In the genomic region with DNA sequence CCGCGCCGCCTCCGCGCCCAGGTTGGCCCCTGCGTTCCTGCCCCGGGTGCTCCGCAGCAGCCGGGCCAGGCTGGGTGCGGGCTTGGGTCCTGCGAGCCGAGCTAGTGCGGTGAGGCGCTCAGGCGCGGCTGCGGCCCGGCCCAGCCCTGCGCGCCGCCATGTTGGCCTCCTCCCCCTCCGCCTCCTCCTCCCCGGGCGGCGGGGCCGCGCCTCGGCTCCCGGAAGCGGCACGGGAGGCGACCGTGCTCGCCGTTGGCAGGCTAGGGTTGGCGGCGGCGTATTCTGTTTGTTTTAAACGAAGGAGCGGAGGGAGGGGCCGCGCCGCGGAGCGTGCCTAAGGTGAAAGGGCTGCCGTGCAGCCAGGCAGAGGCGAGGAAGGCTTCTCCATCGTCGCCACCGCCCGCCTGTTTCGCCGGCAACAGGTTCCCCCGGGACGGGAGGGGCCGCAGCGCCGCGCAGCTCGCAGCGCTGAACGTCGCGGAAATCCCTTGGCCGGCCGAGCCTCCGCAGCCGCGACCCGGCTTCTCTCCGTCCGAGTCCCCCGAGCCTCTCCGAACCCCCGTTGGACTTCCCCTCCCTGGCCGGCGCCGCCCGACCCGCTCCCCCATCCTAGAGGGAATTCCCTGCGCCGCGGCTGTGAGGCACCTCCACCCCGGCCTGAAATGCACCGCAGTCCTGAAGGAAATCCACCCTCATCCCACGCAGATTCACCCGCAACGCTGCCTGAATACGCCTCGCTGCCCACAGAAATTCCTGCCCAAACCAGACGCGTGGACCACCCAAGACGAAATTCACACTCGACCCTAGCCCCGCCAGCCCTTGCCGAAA, we compare ENCODE assay signal across 1 cellular context.
A peak's percentile ranks its signal among the peaks of the same experiment; 100 is the strongest.
TF ChIP-seq lines count a peak whose summit lies in the region.

A gene with protein sequence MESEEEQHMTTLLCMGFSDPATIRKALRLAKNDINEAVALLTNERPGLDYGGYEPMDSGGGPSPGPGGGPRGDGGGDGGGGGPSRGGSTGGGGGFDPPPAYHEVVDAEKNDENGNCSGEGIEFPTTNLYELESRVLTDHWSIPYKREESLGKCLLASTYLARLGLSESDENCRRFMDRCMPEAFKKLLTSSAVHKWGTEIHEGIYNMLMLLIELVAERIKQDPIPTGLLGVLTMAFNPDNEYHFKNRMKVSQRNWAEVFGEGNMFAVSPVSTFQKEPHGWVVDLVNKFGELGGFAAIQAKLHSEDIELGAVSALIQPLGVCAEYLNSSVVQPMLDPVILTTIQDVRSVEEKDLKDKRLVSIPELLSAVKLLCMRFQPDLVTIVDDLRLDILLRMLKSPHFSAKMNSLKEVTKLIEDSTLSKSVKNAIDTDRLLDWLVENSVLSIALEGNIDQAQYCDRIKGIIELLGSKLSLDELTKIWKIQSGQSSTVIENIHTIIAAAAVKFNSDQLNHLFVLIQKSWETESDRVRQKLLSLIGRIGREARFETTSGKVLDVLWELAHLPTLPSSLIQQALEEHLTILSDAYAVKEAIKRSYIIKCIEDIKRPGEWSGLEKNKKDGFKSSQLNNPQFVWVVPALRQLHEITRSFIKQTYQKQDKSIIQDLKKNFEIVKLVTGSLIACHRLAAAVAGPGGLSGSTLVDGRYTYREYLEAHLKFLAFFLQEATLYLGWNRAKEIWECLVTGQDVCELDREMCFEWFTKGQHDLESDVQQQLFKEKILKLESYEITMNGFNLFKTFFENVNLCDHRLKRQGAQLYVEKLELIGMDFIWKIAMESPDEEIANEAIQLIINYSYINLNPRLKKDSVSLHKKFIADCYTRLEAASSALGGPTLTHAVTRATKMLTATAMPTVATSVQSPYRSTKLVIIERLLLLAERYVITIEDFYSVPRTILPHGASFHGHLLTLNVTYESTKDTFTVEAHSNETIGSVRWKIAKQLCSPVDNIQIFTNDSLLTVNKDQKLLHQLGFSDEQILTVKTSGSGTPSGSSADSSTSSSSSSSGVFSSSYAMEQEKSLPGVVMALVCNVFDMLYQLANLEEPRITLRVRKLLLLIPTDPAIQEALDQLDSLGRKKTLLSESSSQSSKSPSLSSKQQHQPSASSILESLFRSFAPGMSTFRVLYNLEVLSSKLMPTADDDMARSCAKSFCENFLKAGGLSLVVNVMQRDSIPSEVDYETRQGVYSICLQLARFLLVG (N-terminal part only) (minus strand): TSS at position 171 of the 828 bp plus-strand sequence. CDS start 251 bp downstream, outside the sequence.

TF ChIP-seq in K562, 482 proteins besides CTCF, POLR2A, EP300 and RAD21 (continued from another document and continues in another):
- TF ChIP-seq, protein P1, sequence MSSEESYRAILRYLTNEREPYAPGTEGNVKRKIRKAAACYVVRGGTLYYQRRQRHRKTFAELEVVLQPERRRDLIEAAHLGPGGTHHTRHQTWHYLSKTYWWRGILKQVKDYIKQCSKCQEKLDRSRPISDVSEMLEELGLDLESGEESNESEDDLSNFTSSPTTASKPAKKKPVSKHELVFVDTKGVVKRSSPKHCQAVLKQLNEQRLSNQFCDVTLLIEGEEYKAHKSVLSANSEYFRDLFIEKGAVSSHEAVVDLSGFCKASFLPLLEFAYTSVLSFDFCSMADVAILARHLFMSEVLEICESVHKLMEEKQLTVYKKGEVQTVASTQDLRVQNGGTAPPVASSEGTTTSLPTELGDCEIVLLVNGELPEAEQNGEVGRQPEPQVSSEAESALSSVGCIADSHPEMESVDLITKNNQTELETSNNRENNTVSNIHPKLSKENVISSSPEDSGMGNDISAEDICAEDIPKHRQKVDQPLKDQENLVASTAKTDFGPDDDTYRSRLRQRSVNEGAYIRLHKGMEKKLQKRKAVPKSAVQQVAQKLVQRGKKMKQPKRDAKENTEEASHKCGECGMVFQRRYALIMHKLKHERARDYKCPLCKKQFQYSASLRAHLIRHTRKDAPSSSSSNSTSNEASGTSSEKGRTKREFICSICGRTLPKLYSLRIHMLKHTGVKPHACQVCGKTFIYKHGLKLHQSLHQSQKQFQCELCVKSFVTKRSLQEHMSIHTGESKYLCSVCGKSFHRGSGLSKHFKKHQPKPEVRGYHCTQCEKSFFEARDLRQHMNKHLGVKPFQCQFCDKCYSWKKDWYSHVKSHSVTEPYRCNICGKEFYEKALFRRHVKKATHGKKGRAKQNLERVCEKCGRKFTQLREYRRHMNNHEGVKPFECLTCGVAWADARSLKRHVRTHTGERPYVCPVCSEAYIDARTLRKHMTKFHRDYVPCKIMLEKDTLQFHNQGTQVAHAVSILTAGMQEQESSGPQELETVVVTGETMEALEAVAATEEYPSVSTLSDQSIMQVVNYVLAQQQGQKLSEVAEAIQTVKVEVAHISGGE (CRISPR knock-in tag; IDR thresholded peaks at IDR 0.05) = peak in 1 of 3 experiments; percentile 40; a peak in 1 of 6 replicates
- TF ChIP-seq, protein P2, sequence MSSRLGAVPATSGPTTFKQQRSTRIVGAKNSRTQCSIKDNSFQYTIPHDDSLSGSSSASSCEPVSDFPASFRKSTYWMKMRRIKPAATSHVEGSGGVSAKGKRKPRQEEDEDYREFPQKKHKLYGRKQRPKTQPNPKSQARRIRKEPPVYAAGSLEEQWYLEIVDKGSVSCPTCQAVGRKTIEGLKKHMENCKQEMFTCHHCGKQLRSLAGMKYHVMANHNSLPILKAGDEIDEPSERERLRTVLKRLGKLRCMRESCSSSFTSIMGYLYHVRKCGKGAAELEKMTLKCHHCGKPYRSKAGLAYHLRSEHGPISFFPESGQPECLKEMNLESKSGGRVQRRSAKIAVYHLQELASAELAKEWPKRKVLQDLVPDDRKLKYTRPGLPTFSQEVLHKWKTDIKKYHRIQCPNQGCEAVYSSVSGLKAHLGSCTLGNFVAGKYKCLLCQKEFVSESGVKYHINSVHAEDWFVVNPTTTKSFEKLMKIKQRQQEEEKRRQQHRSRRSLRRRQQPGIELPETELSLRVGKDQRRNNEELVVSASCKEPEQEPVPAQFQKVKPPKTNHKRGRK (tag; IDR thresholded peaks at IDR 0.05) = no peak
- TF ChIP-seq, protein P3, sequence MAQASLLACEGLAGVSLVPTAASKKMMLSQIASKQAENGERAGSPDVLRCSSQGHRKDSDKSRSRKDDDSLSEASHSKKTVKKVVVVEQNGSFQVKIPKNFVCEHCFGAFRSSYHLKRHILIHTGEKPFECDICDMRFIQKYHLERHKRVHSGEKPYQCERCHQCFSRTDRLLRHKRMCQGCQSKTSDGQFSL (CRISPR knock-in tag; IDR thresholded peaks at IDR 0.05) = no peak
- TF ChIP-seq, protein P3 (tag; IDR thresholded peaks at IDR 0.05) = no peak
- TF ChIP-seq, protein P4, sequence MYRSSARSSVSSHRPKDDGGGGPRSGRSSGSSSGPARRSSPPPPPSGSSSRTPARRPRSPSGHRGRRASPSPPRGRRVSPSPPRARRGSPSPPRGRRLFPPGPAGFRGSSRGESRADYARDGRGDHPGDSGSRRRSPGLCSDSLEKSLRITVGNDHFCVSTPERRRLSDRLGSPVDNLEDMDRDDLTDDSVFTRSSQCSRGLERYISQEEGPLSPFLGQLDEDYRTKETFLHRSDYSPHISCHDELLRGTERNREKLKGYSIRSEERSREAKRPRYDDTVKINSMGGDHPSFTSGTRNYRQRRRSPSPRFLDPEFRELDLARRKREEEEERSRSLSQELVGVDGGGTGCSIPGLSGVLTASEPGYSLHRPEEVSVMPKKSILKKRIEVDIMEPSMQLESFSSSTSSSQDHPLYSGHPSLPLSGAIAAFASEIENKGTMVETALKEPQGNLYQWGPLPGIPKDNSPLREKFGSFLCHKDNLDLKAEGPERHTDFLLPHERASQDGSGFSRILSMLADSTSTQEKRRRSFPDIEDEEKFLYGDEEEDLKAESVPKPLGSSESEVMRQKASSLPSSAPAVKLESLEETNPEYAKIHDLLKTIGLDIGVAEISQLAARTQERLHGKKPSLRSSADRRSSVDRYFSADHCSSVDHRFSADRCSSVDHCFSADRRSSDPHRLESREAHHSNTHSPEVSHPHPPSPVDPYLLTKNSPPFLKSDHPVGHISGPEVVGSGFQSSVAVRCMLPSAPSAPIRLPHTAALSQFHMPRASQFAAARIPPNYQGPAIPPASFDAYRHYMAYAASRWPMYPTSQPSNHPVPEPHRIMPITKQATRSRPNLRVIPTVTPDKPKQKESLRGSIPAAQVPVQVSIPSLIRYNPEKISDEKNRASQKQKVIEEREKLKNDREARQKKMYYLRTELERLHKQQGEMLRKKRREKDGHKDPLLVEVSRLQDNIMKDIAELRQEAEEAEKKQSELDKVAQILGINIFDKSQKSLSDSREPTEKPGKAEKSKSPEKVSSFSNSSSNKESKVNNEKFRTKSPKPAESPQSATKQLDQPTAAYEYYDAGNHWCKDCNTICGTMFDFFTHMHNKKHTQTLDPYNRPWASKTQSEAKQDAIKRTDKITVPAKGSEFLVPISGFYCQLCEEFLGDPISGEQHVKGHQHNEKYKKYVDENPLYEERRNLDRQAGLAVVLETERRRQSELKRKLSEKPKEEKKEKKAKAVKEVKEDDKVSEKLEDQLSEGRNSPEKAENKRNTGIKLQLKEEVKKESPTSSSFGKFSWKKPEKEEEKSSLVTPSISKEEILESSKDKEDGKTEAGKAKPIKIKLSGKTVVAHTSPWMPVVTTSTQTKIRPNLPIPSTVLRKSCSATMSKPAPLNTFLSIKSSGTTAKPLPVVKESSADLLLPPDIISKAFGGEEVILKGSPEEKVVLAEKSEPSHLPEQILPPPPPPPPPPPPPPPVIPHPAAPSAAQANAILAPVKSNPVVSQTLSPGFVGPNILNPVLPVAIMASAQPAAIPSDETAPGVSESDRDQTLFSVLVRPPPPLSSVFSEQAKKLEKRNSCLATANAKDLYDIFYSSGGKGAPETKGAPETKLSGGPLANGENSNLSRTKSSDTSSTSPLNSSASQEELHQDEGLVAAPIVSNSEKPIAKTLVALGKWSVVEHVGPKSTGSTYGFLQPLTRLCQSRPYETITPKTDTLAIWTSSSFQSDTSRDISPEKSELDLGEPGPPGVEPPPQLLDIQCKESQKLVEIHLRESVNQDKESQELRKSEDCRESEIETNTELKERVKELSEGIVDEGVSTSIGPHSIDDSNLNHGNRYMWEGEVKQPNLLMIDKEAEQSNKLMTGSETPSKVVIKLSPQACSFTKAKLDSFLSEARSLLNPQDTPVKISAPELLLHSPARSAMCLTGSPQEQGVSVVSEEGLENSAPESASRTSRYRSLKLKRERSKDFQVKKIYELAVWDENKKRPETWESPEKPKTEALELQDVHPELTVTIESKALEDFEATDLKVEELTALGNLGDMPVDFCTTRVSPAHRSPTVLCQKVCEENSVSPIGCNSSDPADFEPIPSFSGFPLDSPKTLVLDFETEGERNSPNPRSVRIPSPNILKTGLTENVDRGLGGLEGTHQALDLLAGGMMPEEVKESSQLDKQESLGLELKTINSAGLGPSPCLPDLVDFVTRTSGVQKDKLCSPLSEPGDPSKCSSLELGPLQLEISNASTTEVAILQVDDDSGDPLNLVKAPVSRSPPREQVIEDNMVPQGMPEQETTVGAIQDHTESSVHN (IDR thresholded peaks at IDR 0.05; ENCODE audit: borderline replicate concordance in 1 of 2, low read depth in 1 of 2) = no peak
- TF ChIP-seq DPF2 (IDR thresholded peaks at IDR 0.05) (no peak), JUN (IDR thresholded peaks at IDR 0.05; ENCODE audit: borderline replicate concordance, low read depth, low read length) (no peak), JUN (CRISPR knock-in tag; IDR thresholded peaks at IDR 0.05; ENCODE audit: borderline replicate concordance) (0 out of 2 replicates have a peak, but pooled peaks have one; percentile 51), MCM5 (IDR thresholded peaks at IDR 0.05; ENCODE audit: low read depth) (no peak)
- TF ChIP-seq, protein P5, sequence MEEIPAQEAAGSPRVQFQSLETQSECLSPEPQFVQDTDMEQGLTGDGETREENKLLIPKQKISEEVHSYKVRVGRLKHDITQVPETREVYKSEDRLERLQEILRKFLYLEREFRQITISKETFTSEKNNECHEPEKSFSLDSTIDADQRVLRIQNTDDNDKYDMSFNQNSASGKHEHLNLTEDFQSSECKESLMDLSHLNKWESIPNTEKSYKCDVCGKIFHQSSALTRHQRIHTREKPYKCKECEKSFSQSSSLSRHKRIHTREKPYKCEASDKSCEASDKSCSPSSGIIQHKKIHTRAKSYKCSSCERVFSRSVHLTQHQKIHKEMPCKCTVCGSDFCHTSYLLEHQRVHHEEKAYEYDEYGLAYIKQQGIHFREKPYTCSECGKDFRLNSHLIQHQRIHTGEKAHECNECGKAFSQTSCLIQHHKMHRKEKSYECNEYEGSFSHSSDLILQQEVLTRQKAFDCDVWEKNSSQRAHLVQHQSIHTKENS (CRISPR knock-in tag; IDR thresholded peaks at IDR 0.05) = no peak
- TF ChIP-seq, protein P6, sequence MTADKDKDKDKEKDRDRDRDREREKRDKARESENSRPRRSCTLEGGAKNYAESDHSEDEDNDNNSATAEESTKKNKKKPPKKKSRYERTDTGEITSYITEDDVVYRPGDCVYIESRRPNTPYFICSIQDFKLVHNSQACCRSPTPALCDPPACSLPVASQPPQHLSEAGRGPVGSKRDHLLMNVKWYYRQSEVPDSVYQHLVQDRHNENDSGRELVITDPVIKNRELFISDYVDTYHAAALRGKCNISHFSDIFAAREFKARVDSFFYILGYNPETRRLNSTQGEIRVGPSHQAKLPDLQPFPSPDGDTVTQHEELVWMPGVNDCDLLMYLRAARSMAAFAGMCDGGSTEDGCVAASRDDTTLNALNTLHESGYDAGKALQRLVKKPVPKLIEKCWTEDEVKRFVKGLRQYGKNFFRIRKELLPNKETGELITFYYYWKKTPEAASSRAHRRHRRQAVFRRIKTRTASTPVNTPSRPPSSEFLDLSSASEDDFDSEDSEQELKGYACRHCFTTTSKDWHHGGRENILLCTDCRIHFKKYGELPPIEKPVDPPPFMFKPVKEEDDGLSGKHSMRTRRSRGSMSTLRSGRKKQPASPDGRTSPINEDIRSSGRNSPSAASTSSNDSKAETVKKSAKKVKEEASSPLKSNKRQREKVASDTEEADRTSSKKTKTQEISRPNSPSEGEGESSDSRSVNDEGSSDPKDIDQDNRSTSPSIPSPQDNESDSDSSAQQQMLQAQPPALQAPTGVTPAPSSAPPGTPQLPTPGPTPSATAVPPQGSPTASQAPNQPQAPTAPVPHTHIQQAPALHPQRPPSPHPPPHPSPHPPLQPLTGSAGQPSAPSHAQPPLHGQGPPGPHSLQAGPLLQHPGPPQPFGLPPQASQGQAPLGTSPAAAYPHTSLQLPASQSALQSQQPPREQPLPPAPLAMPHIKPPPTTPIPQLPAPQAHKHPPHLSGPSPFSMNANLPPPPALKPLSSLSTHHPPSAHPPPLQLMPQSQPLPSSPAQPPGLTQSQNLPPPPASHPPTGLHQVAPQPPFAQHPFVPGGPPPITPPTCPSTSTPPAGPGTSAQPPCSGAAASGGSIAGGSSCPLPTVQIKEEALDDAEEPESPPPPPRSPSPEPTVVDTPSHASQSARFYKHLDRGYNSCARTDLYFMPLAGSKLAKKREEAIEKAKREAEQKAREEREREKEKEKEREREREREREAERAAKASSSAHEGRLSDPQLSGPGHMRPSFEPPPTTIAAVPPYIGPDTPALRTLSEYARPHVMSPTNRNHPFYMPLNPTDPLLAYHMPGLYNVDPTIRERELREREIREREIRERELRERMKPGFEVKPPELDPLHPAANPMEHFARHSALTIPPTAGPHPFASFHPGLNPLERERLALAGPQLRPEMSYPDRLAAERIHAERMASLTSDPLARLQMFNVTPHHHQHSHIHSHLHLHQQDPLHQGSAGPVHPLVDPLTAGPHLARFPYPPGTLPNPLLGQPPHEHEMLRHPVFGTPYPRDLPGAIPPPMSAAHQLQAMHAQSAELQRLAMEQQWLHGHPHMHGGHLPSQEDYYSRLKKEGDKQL (CRISPR knock-in tag; IDR thresholded peaks at IDR 0.05; ENCODE audit: borderline replicate concordance) = no peak
- TF ChIP-seq, protein P7, sequence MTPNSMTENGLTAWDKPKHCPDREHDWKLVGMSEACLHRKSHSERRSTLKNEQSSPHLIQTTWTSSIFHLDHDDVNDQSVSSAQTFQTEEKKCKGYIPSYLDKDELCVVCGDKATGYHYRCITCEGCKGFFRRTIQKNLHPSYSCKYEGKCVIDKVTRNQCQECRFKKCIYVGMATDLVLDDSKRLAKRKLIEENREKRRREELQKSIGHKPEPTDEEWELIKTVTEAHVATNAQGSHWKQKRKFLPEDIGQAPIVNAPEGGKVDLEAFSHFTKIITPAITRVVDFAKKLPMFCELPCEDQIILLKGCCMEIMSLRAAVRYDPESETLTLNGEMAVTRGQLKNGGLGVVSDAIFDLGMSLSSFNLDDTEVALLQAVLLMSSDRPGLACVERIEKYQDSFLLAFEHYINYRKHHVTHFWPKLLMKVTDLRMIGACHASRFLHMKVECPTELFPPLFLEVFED (CRISPR knock-in tag; conservative IDR thresholded peaks at IDR 0.05) = no peak
